In genomic region chr10:89789188-89789587, GRCh38 we compare ENCODE assay signal across 19 cellular contexts.
"Had no signal": no experiment of that assay in that cellular context is flagged by ENCODE, and none has a peak within 500 bp of the region (broad histone marks: within the 10 kb centered on the region; RNA-seq: fewer than 3 reads in every experiment).

No MANE protein-coding gene starts in this region.

- H3K27ac Mint-ChIP-seq: activated CD4-positive, alpha-beta memory T cell treated with anti-CD3 and anti-CD28 coated beads for 36 hours; activated naive CD4-positive, alpha-beta T cell treated with anti-CD3 and anti-CD28 coated beads, Interleukin-2, amount 10 ng/mL, durations not matched to agents 7 days and 5 days; activated T-cell treated with anti-CD3 and anti-CD28 coated beads, Interleukin-2, amount 50 U/mL, for 24 hours; effector memory CD8-positive, alpha-beta T cell; mesothelial cell of epicardium; natural killer cell treated with Interleukin-12 subunit alpha and Interleukin-12 subunit beta and Interleukin-15 and Interleukin-18, amount 100 ng/mL, for 72 hours; stimulated activated naive B cell treated with anti-CD40 and anti-IgM and Interleukin-4, amounts not matched to agents 10 μg/mL and 1 μg/mL and 100 μg/mL, for 72 hours had no signal

- H3K9me3 ChIP-seq: esophagus squamous epithelium, heart right ventricle, left lung, neutrophil, sigmoid colon, tibial artery had no signal

- H3K36me3 ChIP-seq: cardiac muscle cell, esophagus squamous epithelium, heart right ventricle, left lung, neutrophil, sigmoid colon, tibial artery had no signal

- FAIRE-seq: urothelium cell line had no signal

- ATAC-seq: effector memory CD8-positive, alpha-beta T cell; heart right ventricle; left lung; stimulated activated naive B cell treated with anti-CD40 and anti-IgM and Interleukin-4, amounts not matched to agents 10 μg/mL and 1 μg/mL and 100 μg/mL, for 72 hours had no signal

- DNase-seq: activated CD4-positive, alpha-beta memory T cell treated with anti-CD3 and anti-CD28 coated beads for 36 hours; activated effector memory CD4-positive, alpha-beta T cell treated with Interleukin-2 at 50 U/mL for 16 hours; activated naive CD4-positive, alpha-beta T cell treated with anti-CD3 and anti-CD28 coated beads, Interleukin-2, amount 10 ng/mL, durations not matched to agents 7 days and 5 days; activated T-cell treated with anti-CD3 and anti-CD28 coated beads, Interleukin-2, amount 50 U/mL, for 24 hours; amniotic stem cell; effector memory CD8-positive, alpha-beta T cell; esophagus squamous epithelium; heart right ventricle; left lung; sigmoid colon; stimulated activated CD4-positive, alpha-beta T cell treated with anti-CD3 and anti-CD28 coated beads, Interleukin-4, amount 100 ng/mL, for 4 hours; stimulated activated naive B cell treated with anti-CD40 and anti-IgM and Interleukin-4, amounts not matched to agents 10 μg/mL and 1 μg/mL and 100 μg/mL, for 72 hours; tibial artery had no signal

- H3K4me3 ChIP-seq: cardiac muscle cell, esophagus squamous epithelium, heart right ventricle, left lung, sigmoid colon, tibial artery had no signal

- H3K27ac ChIP-seq: cardiac muscle cell, esophagus squamous epithelium, heart right ventricle, left lung, neutrophil, parathyroid adenoma, sigmoid colon, tibial artery had no signal

- H3K36me3 Mint-ChIP-seq: activated CD4-positive, alpha-beta memory T cell treated with anti-CD3 and anti-CD28 coated beads for 36 hours; activated naive CD4-positive, alpha-beta T cell treated with anti-CD3 and anti-CD28 coated beads, Interleukin-2, amount 10 ng/mL, durations not matched to agents 7 days and 5 days; mesothelial cell of epicardium; natural killer cell treated with Interleukin-12 subunit alpha and Interleukin-12 subunit beta and Interleukin-15 and Interleukin-18, amount 100 ng/mL, for 72 hours had no signal

- H3K9me3 Mint-ChIP-seq: activated CD4-positive, alpha-beta memory T cell treated with anti-CD3 and anti-CD28 coated beads for 36 hours; activated naive CD4-positive, alpha-beta T cell treated with anti-CD3 and anti-CD28 coated beads, Interleukin-2, amount 10 ng/mL, durations not matched to agents 7 days and 5 days; activated T-cell treated with anti-CD3 and anti-CD28 coated beads, Interleukin-2, amount 50 U/mL, for 24 hours; effector memory CD8-positive, alpha-beta T cell; natural killer cell treated with Interleukin-12 subunit alpha and Interleukin-12 subunit beta and Interleukin-15 and Interleukin-18, amount 100 ng/mL, for 72 hours had no signal

- H3K4me1 ChIP-seq: esophagus squamous epithelium, heart right ventricle, left lung, parathyroid adenoma, sigmoid colon had no signal

- H3K9ac ChIP-seq: parathyroid adenoma had no signal

- H3K4me3 Mint-ChIP-seq: activated CD4-positive, alpha-beta memory T cell treated with anti-CD3 and anti-CD28 coated beads for 36 hours; activated naive CD4-positive, alpha-beta T cell treated with anti-CD3 and anti-CD28 coated beads, Interleukin-2, amount 10 ng/mL, durations not matched to agents 7 days and 5 days; activated T-cell treated with anti-CD3 and anti-CD28 coated beads, Interleukin-2, amount 50 U/mL, for 24 hours; effector memory CD8-positive, alpha-beta T cell; mesothelial cell of epicardium; natural killer cell treated with Interleukin-12 subunit alpha and Interleukin-12 subunit beta and Interleukin-15 and Interleukin-18, amount 100 ng/mL, for 72 hours; stimulated activated naive B cell treated with anti-CD40 and anti-IgM and Interleukin-4, amounts not matched to agents 10 μg/mL and 1 μg/mL and 100 μg/mL, for 72 hours had no signal

- H3K27me3 ChIP-seq: cardiac muscle cell, esophagus squamous epithelium, left lung, sigmoid colon, tibial artery had no signal
